Comparison of ENCODE assay signal across 8 cellular contexts in the genomic region with DNA sequence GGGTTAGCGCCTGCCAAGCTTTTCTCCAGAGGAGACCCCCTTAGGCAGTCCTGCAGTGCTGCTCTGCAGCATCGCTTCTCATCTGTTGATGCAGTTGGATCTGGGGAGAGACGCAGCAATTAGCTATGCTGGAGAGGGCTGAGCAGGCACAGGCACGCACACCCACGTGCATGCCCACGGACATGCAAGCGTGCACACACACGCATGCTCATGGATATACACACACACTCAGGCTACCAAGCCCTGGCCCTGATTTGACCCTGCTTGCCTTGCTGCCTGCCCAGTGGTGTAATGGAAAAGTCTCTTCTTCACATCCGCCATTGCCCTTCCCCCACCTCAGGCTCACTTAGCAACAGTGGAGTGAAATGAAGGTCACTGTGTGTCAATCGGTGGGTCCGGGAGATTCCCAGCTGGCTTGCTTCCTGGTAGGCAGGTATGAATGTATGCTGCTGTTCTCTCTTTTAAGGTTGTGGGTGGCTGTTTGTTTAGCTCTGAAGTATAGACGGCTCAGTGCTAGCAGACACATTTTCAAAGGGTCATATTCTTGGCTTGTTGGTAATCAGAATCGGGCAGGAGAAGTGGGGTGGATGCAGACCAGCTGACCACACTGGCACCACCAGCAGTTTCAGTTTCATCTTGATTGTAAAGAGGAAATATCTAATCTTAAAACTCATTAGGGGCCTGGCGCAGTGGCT. TPM values are rescaled to one million over a fixed set of nuclear protein-coding genes. Genes with fewer than 3 reads are reported as not detected.
DNase-seq lines count a peak whose midpoint lies in the region; ATAC-seq and TF ChIP-seq lines count a peak whose summit lies in the region.

No MANE protein-coding gene starts in this region.

- no peak for DNase-seq in CD8-positive, alpha-beta memory T cell
- peak; percentile 48 for DNase-seq in NCI-H2227 treated with DMSO at 0.1 percent for 48 hours (lab: John Stamatoyannopoulos, UW)
- DNase-seq in esophagus squamous epithelium (lab: John Stamatoyannopoulos, UW), result peak; percentile 10
- DNase-seq in osteocyte (ENCODE audit: extremely low spot score, unreplicated experiment), result no peak
- no peak for DNase-seq in mesenteric fat pad (ENCODE audit: low spot score)
- no peak for DNase-seq in epidermal melanocyte (ENCODE audit: insufficient read length, low spot score)

- no peaks in the 10 kb centered on the region for H3K9me3 Mint-ChIP-seq in CD8-positive, alpha-beta memory T cell
- H3K9me3 Mint-ChIP-seq in osteocyte (ENCODE audit: unreplicated experiment), result no peaks in the 10 kb centered on the region

- intact Hi-C loops in esophagus squamous epithelium (cut with DNase I), result no loop called here

- WGBS in esophagus squamous epithelium, 2 donors, result 16 to 25% methylated on average over 6 to 12 of the region's 14 CpGs

- no peak for TF ChIP-seq POLR2A in esophagus squamous epithelium (IDR thresholded peaks at IDR 0.05)

- no peaks in the 10 kb centered on the region for H3K4me1 ChIP-seq in CD8-positive, alpha-beta memory T cell (ENCODE audit: insufficient read depth, low read length)
- H3K4me1 ChIP-seq in esophagus squamous epithelium, result peaks cover 19 to 89% (median 30%) of the 10 kb centered on the region in 3 donors

- ATAC-seq in GM21360 (IDR thresholded peaks at IDR 0.05; ENCODE audit: unreplicated experiment) (peak; percentile 70), HG02588 (IDR thresholded peaks at IDR 0.05; ENCODE audit: unreplicated experiment) (no peak)

- POLR2A ChIA-PET in CD8-positive, alpha-beta memory T cell (lab: Charles Lee), result no interaction called here

- CTCF ChIA-PET in CD8-positive, alpha-beta memory T cell (lab: Charles Lee), result interaction anchor here (1.0 kb wide), 1 partner anchor 19 kb away, joined by 3 read pairs; no protein-coding TSS in a partner anchor

- no peak overlapping the region for H3K27ac ChIP-seq in CD8-positive, alpha-beta memory T cell (ENCODE audit: low read depth, low read length)
- peak overlapping the region; percentile 69 to 77 (median 73) for H3K27ac ChIP-seq in esophagus squamous epithelium

- H3K4me1 Mint-ChIP-seq in CD8-positive, alpha-beta memory T cell, result peaks cover 3 to 5% (median 4%) of the 10 kb centered on the region in 3 donors
- H3K4me1 Mint-ChIP-seq in osteocyte (ENCODE audit: unreplicated experiment), result peaks cover 76% of the 10 kb centered on the region

- H3K36me3 ChIP-seq in CD8-positive, alpha-beta memory T cell (ENCODE audit: insufficient read depth, low read length), result no peaks in the 10 kb centered on the region
- H3K36me3 ChIP-seq in esophagus squamous epithelium, result peaks cover 0 to 72% (median 0%) of the 10 kb centered on the region in 3 donors

- H3K4me3 Mint-ChIP-seq in CD8-positive, alpha-beta memory T cell, result peak overlapping the region in 4 of 7 donors; percentile 0 to 55 (median 30)
- no peak overlapping the region for H3K4me3 Mint-ChIP-seq in osteocyte (ENCODE audit: unreplicated experiment)

- H3K4me3 ChIP-seq in CD8-positive, alpha-beta memory T cell (ENCODE audit: low read length), result no peak overlapping the region
- H3K4me3 ChIP-seq in esophagus squamous epithelium, result peak overlapping the region in 3 of 4 donors; percentile 1 to 46 (median 16)

- H3K36me3 Mint-ChIP-seq in CD8-positive, alpha-beta memory T cell, result peaks cover 0 to 14% (median 0%) of the 10 kb centered on the region in 3 donors
- peaks cover 23% of the 10 kb centered on the region for H3K36me3 Mint-ChIP-seq in osteocyte (ENCODE audit: unreplicated experiment)

- H3K27me3 ChIP-seq in CD8-positive, alpha-beta memory T cell (ENCODE audit: insufficient read depth, low read length, poor library complexity, severe bottlenecking), result no peaks in the 10 kb centered on the region
- no peaks in the 10 kb centered on the region for H3K27me3 ChIP-seq in esophagus squamous epithelium

- peak overlapping the region in 1 of 8 donors; percentile 72 for H3K27ac Mint-ChIP-seq in CD8-positive, alpha-beta memory T cell
- H3K27ac Mint-ChIP-seq in osteocyte (ENCODE audit: unreplicated experiment), result peak overlapping the region; percentile 36

- H3K9me3 ChIP-seq in CD8-positive, alpha-beta memory T cell (ENCODE audit: low read length), result no peaks in the 10 kb centered on the region
- no peaks in the 10 kb centered on the region for H3K9me3 ChIP-seq in esophagus squamous epithelium

- H3K27me3 Mint-ChIP-seq in CD8-positive, alpha-beta memory T cell, result no peaks in the 10 kb centered on the region
- no peaks in the 10 kb centered on the region for H3K27me3 Mint-ChIP-seq in osteocyte (ENCODE audit: unreplicated experiment)

- TF ChIP-seq CTCF in esophagus squamous epithelium (IDR thresholded peaks at IDR 0.05) (no peak), osteocyte (IDR thresholded peaks at IDR 0.05) (no peak)

RNA-seq across cellular contexts. Expression of gene ATP1B1, which starts 9.5 kb away (rescaled TPM):
- 1 to 10 TPM; 3.7 to 4.5 TPM for total RNA-seq in CD8-positive, alpha-beta memory T cell
- polyA plus RNA-seq in CD8-positive, alpha-beta memory T cell, result 1.7 TPM
- total RNA-seq in esophagus squamous epithelium (100 to 1,000 TPM in 2 of 4 donors, 10 to 100 TPM in 2; 87.0 to 222 (median 153) TPM), osteocyte (42.0 and 45.5 TPM in 2 replicates), mesenteric fat pad (13.4 TPM)

Comparison
In these comparisons a context has a peak if more than half of its experiments do, and no peak if none do; other contexts are left out.
1. DNase-seq: peak in NCI-H2227 treated with DMSO at 0.1 percent for 48 hours (single experiment) and esophagus squamous epithelium (single experiment); none in CD8-positive, alpha-beta memory T cell (0 of 5), osteocyte (single experiment), mesenteric fat pad (single experiment) and epidermal melanocyte (single experiment).